In the genomic region with DNA sequence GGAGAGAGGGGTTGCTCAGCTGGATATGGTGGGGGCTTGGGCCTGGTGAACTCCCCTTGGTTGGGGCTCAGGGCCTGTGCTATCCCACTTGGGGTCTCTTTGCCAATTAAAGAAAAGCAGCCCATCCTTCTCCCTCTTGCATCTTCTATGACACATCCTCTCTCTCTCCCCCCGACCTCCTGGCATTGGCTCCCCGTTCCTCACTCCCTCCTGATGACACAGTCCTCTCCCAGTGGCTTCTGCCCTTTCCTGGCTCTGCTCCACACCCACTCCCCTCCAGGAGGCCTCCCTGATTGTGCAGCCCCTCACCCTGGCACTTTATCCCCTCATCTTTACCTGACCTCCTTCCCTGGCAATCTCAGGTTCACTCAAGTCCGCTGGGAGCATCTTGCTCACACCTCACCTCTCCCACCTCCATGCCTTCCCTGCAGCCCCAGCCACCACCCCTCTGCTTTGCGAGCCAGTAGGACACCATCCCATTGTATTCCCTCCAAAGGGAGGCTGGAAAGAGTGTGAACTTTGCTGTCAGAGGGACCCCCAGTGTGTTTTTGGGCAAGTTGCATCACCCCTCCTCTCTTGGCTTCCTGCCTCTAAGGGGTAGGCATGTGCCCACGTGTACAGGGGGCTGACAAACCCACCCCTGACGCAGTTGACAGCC, we compare ENCODE assay signal across 2 cellular contexts.
TF ChIP-seq lines count a peak whose summit lies in the region.

No MANE protein-coding gene starts in this region.

TF ChIP-seq in GM23338, 12 proteins besides CTCF, POLR2A, EP300 and RAD21:
- TF ChIP-seq STAT1 (IDR thresholded peaks at IDR 0.05; ENCODE audit: unreplicated experiment), result no peak
- no peak for TF ChIP-seq POLR2AphosphoS5 (IDR thresholded peaks at IDR 0.05; ENCODE audit: low read depth)
- TF ChIP-seq, protein P1, sequence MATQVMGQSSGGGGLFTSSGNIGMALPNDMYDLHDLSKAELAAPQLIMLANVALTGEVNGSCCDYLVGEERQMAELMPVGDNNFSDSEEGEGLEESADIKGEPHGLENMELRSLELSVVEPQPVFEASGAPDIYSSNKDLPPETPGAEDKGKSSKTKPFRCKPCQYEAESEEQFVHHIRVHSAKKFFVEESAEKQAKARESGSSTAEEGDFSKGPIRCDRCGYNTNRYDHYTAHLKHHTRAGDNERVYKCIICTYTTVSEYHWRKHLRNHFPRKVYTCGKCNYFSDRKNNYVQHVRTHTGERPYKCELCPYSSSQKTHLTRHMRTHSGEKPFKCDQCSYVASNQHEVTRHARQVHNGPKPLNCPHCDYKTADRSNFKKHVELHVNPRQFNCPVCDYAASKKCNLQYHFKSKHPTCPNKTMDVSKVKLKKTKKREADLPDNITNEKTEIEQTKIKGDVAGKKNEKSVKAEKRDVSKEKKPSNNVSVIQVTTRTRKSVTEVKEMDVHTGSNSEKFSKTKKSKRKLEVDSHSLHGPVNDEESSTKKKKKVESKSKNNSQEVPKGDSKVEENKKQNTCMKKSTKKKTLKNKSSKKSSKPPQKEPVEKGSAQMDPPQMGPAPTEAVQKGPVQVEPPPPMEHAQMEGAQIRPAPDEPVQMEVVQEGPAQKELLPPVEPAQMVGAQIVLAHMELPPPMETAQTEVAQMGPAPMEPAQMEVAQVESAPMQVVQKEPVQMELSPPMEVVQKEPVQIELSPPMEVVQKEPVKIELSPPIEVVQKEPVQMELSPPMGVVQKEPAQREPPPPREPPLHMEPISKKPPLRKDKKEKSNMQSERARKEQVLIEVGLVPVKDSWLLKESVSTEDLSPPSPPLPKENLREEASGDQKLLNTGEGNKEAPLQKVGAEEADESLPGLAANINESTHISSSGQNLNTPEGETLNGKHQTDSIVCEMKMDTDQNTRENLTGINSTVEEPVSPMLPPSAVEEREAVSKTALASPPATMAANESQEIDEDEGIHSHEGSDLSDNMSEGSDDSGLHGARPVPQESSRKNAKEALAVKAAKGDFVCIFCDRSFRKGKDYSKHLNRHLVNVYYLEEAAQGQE (IDR thresholded peaks at IDR 0.05; ENCODE audit: unreplicated experiment), result no peak
- no peak for TF ChIP-seq ZNF331 (CRISPR knock-in tag; IDR thresholded peaks at IDR 0.05; ENCODE audit: low read depth)
- TF ChIP-seq EZH2 (IDR thresholded peaks at IDR 0.05; ENCODE audit: low read depth, unreplicated experiment), result no peak
- TF ChIP-seq, protein P2, sequence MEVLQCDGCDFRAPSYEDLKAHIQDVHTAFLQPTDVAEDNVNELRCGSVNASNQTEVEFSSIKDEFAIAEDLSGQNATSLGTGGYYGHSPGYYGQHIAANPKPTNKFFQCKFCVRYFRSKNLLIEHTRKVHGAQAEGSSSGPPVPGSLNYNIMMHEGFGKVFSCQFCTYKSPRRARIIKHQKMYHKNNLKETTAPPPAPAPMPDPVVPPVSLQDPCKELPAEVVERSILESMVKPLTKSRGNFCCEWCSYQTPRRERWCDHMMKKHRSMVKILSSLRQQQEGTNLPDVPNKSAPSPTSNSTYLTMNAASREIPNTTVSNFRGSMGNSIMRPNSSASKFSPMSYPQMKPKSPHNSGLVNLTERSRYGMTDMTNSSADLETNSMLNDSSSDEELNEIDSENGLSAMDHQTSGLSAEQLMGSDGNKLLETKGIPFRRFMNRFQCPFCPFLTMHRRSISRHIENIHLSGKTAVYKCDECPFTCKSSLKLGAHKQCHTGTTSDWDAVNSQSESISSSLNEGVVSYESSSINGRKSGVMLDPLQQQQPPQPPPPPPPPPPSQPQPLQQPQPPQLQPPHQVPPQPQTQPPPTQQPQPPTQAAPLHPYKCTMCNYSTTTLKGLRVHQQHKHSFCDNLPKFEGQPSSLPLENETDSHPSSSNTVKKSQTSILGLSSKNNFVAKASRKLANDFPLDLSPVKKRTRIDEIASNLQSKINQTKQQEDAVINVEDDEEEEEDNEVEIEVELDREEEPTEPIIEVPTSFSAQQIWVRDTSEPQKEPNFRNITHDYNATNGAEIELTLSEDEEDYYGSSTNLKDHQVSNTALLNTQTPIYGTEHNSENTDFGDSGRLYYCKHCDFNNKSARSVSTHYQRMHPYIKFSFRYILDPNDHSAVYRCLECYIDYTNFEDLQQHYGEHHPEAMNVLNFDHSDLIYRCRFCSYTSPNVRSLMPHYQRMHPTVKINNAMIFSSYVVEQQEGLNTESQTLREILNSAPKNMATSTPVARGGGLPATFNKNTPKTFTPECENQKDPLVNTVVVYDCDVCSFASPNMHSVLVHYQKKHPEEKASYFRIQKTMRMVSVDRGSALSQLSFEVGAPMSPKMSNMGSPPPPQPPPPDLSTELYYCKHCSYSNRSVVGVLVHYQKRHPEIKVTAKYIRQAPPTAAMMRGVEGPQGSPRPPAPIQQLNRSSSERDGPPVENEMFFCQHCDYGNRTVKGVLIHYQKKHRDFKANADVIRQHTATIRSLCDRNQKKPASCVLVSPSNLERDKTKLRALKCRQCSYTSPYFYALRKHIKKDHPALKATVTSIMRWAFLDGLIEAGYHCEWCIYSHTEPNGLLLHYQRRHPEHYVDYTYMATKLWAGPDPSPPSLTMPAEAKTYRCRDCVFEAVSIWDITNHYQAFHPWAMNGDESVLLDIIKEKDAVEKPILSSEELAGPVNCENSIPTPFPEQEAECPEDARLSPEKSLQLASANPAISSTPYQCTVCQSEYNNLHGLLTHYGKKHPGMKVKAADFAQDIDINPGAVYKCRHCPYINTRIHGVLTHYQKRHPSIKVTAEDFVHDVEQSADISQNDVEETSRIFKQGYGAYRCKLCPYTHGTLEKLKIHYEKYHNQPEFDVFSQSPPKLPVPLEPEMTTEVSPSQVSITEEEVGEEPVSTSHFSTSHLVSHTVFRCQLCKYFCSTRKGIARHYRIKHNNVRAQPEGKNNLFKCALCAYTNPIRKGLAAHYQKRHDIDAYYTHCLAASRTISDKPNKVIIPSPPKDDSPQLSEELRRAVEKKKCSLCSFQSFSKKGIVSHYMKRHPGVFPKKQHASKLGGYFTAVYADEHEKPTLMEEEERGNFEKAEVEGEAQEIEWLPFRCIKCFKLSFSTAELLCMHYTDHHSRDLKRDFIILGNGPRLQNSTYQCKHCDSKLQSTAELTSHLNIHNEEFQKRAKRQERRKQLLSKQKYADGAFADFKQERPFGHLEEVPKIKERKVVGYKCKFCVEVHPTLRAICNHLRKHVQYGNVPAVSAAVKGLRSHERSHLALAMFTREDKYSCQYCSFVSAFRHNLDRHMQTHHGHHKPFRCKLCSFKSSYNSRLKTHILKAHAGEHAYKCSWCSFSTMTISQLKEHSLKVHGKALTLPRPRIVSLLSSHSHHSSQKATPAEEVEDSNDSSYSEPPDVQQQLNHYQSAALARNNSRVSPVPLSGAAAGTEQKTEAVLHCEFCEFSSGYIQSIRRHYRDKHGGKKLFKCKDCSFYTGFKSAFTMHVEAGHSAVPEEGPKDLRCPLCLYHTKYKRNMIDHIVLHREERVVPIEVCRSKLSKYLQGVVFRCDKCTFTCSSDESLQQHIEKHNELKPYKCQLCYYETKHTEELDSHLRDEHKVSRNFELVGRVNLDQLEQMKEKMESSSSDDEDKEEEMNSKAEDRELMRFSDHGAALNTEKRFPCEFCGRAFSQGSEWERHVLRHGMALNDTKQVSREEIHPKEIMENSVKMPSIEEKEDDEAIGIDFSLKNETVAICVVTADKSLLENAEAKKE (CRISPR knock-in tag; IDR thresholded peaks at IDR 0.05), result no peak

TF ChIP-seq in H1, 55 proteins besides CTCF, POLR2A, EP300 and RAD21:
- no peak for TF ChIP-seq YY1 (IDR thresholded peaks at IDR 0.05; ENCODE audit: low read depth, low read length)
- no peak for TF ChIP-seq BCL11A (IDR thresholded peaks at IDR 0.05; ENCODE audit: low read depth in 2 of 2, low read length in 2 of 2)
- TF ChIP-seq HDAC2 (IDR thresholded peaks at IDR 0.05; ENCODE audit: borderline replicate concordance in 1 of 2, low read depth in 2 of 2, low read length in 2 of 2), result no peak
- TF ChIP-seq EGR1 (IDR thresholded peaks at IDR 0.05; ENCODE audit: borderline replicate concordance, low read depth, low read length), result no peak
- TF ChIP-seq TEAD4 (IDR thresholded peaks at IDR 0.05; ENCODE audit: low read depth, low read length), result no peak
- TF ChIP-seq KDM1A (IDR thresholded peaks at IDR 0.05; ENCODE audit: borderline replicate concordance, low read length), result no peak
- no peak for TF ChIP-seq GABPA (IDR thresholded peaks at IDR 0.05; ENCODE audit: borderline replicate concordance, insufficient read depth, low read length)
- no peak for TF ChIP-seq SUZ12 (IDR thresholded peaks at IDR 0.05; ENCODE audit: low read length)
- no peak for TF ChIP-seq TAF7 (optimal IDR thresholded peaks at IDR 0.05; ENCODE audit: borderline replicate concordance, low read depth, low read length)
- TF ChIP-seq JUN (IDR thresholded peaks at IDR 0.05; ENCODE audit: low read depth, low read length), result no peak
- no peak for TF ChIP-seq CBX5 (IDR thresholded peaks at IDR 0.05; ENCODE audit: low read depth, low read length)
- TF ChIP-seq, protein P3, sequence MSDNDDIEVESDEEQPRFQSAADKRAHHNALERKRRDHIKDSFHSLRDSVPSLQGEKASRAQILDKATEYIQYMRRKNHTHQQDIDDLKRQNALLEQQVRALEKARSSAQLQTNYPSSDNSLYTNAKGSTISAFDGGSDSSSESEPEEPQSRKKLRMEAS (IDR thresholded peaks at IDR 0.05), result no peak
- no peak for TF ChIP-seq KDM4A (IDR thresholded peaks at IDR 0.05; ENCODE audit: low read depth, low read length, severe bottlenecking)
- TF ChIP-seq JUND (IDR thresholded peaks at IDR 0.05; ENCODE audit: low read length), result no peak
- no peak for TF ChIP-seq ZNF274 (IDR thresholded peaks at IDR 0.05; ENCODE audit: borderline replicate concordance, extremely low read depth, low read length)
- TF ChIP-seq TBP (IDR thresholded peaks at IDR 0.05; ENCODE audit: low read depth, low read length), result no peak
- TF ChIP-seq RBBP5 (IDR thresholded peaks at IDR 0.05; ENCODE audit: borderline replicate concordance, low read depth, low read length), result no peak
